In the genomic region with DNA sequence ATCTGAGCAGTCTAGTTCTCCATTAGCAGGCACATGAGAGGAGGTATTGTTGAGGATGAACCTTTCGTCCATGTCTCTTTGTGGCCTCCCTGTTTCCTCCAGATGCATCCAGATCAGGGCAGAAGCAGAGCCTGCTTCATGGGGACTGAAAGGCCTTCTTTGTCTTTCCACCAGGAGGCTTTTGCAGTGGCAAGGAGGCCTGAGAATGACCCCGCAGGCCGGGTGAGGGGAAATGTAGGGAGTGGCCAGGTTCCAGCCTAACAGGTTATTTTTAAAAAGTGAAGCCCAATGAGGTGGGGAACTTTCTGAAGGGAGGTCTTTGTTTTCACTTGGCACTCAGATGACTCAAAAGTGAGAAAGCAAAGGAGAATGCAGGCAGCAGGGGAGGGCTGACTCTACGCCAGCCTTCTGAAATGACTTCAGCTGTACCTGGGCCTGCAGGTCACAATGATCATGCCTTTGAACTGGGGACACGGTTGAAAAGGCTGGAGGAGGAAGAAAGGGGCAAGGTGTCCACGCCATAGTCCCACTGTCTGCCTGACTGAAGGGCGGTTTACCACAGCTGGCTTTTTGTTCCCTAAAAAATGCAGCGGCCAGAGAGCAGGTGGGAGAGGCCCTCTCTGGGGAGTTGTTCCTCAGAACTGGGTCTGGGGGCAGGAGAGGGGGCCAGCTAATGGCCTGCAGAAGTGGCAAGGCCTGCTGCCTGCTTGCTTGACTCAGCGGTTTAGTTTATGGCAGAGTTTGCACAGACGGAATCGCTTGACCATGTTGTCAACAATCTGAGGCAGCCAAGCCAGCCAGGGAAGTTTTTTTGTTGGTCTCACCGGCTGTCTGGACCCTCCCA, we compare ENCODE assay signal across 8 cellular contexts. TPM values are rescaled to one million over a fixed set of nuclear protein-coding genes. Genes with fewer than 3 reads are reported as not detected.
A peak's percentile ranks its signal among the peaks of the same experiment; 100 is the strongest.
DNase-seq lines count a peak whose midpoint lies in the region; ATAC-seq and TF ChIP-seq lines count a peak whose summit lies in the region.

No MANE protein-coding gene starts in this region.

- H3K9me3 ChIP-seq in hepatocyte (ENCODE audit: low read depth), result no peaks in the 10 kb centered on the region
- H3K9me3 ChIP-seq in gastrocnemius medialis, result no peaks in the 10 kb centered on the region

- H3K9me3 Mint-ChIP-seq in activated CD4-positive, alpha-beta memory T cell treated with anti-CD3 and anti-CD28 coated beads, Interleukin-2, amount 10 ng/mL, durations not matched to agents 7 days and 5 days, result no peaks in the 10 kb centered on the region

- H4K20me1 ChIP-seq in hepatocyte (ENCODE audit: insufficient read depth, poor library complexity, severe bottlenecking), result no peaks in the 10 kb centered on the region

- H3K4me2 ChIP-seq in hepatocyte, result peak overlapping the region; percentile 54

- DNase-seq in GM12864 (ENCODE audit: low read depth) (no peak), hepatocyte (ENCODE audit: low spot score) (peak; percentile 55), gastrocnemius medialis (no peak), cerebellar cortex (ENCODE audit: low spot score) (no peak)
- DNase-seq in activated CD4-positive, alpha-beta memory T cell treated with anti-CD3 and anti-CD28 coated beads, Interleukin-2, amount 10 ng/mL, durations not matched to agents 7 days and 5 days, result no peak
- DNase-seq in stimulated activated CD4-positive, alpha-beta T cell treated with anti-CD3 and anti-CD28 coated beads, Interleukin-2, amount 100 ng/mL, for 4 hours (ENCODE audit: low read depth), result peak; percentile 24

- no peak overlapping the region for H2AFZ ChIP-seq in hepatocyte

- no peak overlapping the region for H3K4me3 Mint-ChIP-seq in activated CD4-positive, alpha-beta memory T cell treated with anti-CD3 and anti-CD28 coated beads, Interleukin-2, amount 10 ng/mL, durations not matched to agents 7 days and 5 days

- no peak overlapping the region for H3K4me3 ChIP-seq in GM12864 (ENCODE audit: low read depth, low read length)
- no peak overlapping the region for H3K4me3 ChIP-seq in hepatocyte
- H3K4me3 ChIP-seq in gastrocnemius medialis, result no peak overlapping the region

- CTCF ChIA-PET in activated CD4-positive, alpha-beta memory T cell treated with anti-CD3 and anti-CD28 coated beads, Interleukin-2, amount 10 ng/mL, durations not matched to agents 7 days and 5 days (lab: Charles Lee), result interaction anchor here (0.6 to 1.5 kb wide), 5 partner anchors 8 to 49 kb away, joined by 3 to 6 read pairs (median 3); no protein-coding TSS in a partner anchor

- POLR2A ChIA-PET in activated CD4-positive, alpha-beta memory T cell treated with anti-CD3 and anti-CD28 coated beads, Interleukin-2, amount 10 ng/mL, durations not matched to agents 7 days and 5 days (lab: Charles Lee), result interaction anchor here (1.9 to 2.3 kb wide), 2 partner anchors 12 to 40 kb away, joined by 7 read pairs; no protein-coding TSS in a partner anchor

- H3K27ac Mint-ChIP-seq in activated CD4-positive, alpha-beta memory T cell treated with anti-CD3 and anti-CD28 coated beads, Interleukin-2, amount 10 ng/mL, durations not matched to agents 7 days and 5 days, result peak overlapping the region; percentile 76

- TF ChIP-seq CTCF in GM12864 (IDR thresholded peaks at IDR 0.05; ENCODE audit: low read depth, low read length, missing control alignments) (peak; percentile 12), hepatocyte (IDR thresholded peaks at IDR 0.05; ENCODE audit: poor library complexity) (no peak), gastrocnemius medialis (IDR thresholded peaks at IDR 0.05 in 4 of 5, conservative IDR thresholded peaks at IDR 0.05 in 1 of 5) (no peak)

- H3K27me3 ChIP-seq in hepatocyte (no peaks in the 10 kb centered on the region), gastrocnemius medialis (no peaks in the 10 kb centered on the region)

- H3K4me1 ChIP-seq in hepatocyte (ENCODE audit: insufficient read depth) (peaks cover 27% of the 10 kb centered on the region), gastrocnemius medialis (peaks cover 31 to 36% of the 10 kb centered on the region in 2 donors)

- intact Hi-C loops in gastrocnemius medialis (cut with DNase I; ENCODE audit: low total_unique reads), result no loop called here

- 56% methylated on average over 12 of the region's 12 CpGs for WGBS in hepatocyte (ENCODE audit: low lambda C conversion rate, missing lambda C conversion rate)

- no peaks in the 10 kb centered on the region for H3K27me3 Mint-ChIP-seq in activated CD4-positive, alpha-beta memory T cell treated with anti-CD3 and anti-CD28 coated beads, Interleukin-2, amount 10 ng/mL, durations not matched to agents 7 days and 5 days

- H3K79me2 ChIP-seq in hepatocyte, result peaks cover 55% of the 10 kb centered on the region

- ATAC-seq in GM21367 (IDR thresholded peaks at IDR 0.05; ENCODE audit: unreplicated experiment), result peak; percentile 54
- ATAC-seq in HG03571 (IDR thresholded peaks at IDR 0.05; ENCODE audit: unreplicated experiment), result peak; percentile 76
- no peak for ATAC-seq in gastrocnemius medialis

- TF ChIP-seq POLR2A in gastrocnemius medialis (IDR thresholded peaks at IDR 0.05), result no peak

- no peaks in the 10 kb centered on the region for H3K36me3 ChIP-seq in hepatocyte (replicated peaks; ENCODE audit: insufficient read depth, low read depth)
- H3K36me3 ChIP-seq in gastrocnemius medialis, result no peaks in the 10 kb centered on the region

- H3K27ac ChIP-seq in hepatocyte (peak overlapping the region; percentile 88), gastrocnemius medialis (peak overlapping the region in 2 of 4 donors; percentile 25 to 27)

- no peaks in the 10 kb centered on the region for H3K9me2 ChIP-seq in hepatocyte (replicated peaks; ENCODE audit: insufficient read depth)

- H3K36me3 Mint-ChIP-seq in activated CD4-positive, alpha-beta memory T cell treated with anti-CD3 and anti-CD28 coated beads, Interleukin-2, amount 10 ng/mL, durations not matched to agents 7 days and 5 days (ENCODE audit: low read depth), result peaks cover 22% of the 10 kb centered on the region

- peaks cover 89% of the 10 kb centered on the region for H3K4me1 Mint-ChIP-seq in activated CD4-positive, alpha-beta memory T cell treated with anti-CD3 and anti-CD28 coated beads, Interleukin-2, amount 10 ng/mL, durations not matched to agents 7 days and 5 days

- in situ Hi-C loops in gastrocnemius medialis (cut with MboI; ENCODE audit: low sequenced_read_pairs in 4 of 4), result no loop called here

RNA-seq across cellular contexts. Expression of a gene that starts 28.7 kb away (rescaled TPM):
- 10 to 100 TPM; 47.0 to 47.3 TPM for total RNA-seq in activated CD4-positive, alpha-beta memory T cell treated with anti-CD3 and anti-CD28 coated beads, Interleukin-2, amount 10 ng/mL, durations not matched to agents 7 days and 5 days
- total RNA-seq in hepatocyte (6.1 and 11.4 TPM in 2 replicates), gastrocnemius medialis (1 to 10 TPM; 1.1 to 3.3 (median 1.7) TPM)
- 62.5 and 63.0 TPM in 2 replicates for polyA plus RNA-seq in hepatocyte

Comparison
In these comparisons a context has a peak if more than half of its experiments do, and no peak if none do; other contexts are left out.
1. DNase-seq: peak in hepatocyte (single experiment) and stimulated activated CD4-positive, alpha-beta T cell treated with anti-CD3 and anti-CD28 coated beads, Interleukin-2, amount 100 ng/mL, for 4 hours (single experiment); none in GM12864 (single experiment), activated CD4-positive, alpha-beta memory T cell treated with anti-CD3 and anti-CD28 coated beads, Interleukin-2, amount 10 ng/mL, durations not matched to agents 7 days and 5 days (single experiment), gastrocnemius medialis (0 of 2) and cerebellar cortex (single experiment).
2. ATAC-seq: peak in GM21367 (single experiment) and HG03571 (single experiment); none in gastrocnemius medialis (0 of 2).